Comparison of ENCODE assay signal across 9 cellular contexts in the genomic region with DNA sequence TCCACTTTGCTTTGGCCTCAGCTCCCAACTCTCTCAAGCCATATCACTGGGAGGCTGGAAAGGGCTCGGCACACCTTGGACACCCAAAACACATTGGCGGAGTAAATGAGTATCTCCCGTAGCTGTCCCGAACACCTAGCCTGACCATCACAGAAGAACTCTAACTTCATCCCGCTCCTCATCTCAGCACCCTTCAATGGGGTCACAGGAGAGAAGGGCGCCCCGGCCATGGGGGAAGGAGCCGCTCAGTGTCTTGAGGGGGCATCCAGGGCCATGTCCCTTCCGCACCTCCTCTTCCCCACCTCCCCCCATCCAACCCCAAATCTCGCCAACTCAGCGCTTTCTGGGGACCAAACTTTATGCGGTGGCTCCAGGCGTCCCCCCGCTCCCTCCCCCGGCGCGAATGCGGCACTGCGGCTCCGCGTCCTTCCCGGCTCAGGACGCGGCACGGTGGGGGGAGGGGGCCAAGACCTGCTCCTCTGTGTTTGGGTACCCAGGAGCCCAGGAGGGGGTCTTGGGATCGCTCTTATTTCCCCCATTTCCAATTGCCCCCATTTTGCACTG. TPM values are rescaled to one million over a fixed set of nuclear protein-coding genes. Genes with fewer than 3 reads are reported as not detected.
A peak's percentile ranks its signal among the peaks of the same experiment; 100 is the strongest.
DNase-seq lines count a peak whose midpoint lies in the region; ATAC-seq, FAIRE-seq and TF ChIP-seq lines count a peak whose summit lies in the region.
"Had no signal": no experiment of that assay in that cellular context is flagged by ENCODE, and none has a peak within 500 bp of the region (broad histone marks: within the 10 kb centered on the region; RNA-seq: fewer than 3 reads in every experiment).

No MANE protein-coding gene starts in this region.

- H3K27ac ChIP-seq in A549 (no peak overlapping the region), kidney (ENCODE audit: low read depth in 2 of 2, low read length in 2 of 2) (no peak overlapping the region)
- no peak overlapping the region for H3K27ac ChIP-seq in CD8-positive, alpha-beta T cell (ENCODE audit: low read depth, low read length)

- ATAC-seq in A549 (no peak), WTC11 (no peak), sciatic nerve (no peak)
- no peak for ATAC-seq in CD8-positive, alpha-beta T cell

- no peak for DNase-seq in A549 (ENCODE audit: low read depth in 1 of 2, low spot score in 1 of 2)
- no peak for DNase-seq in WTC11 (ENCODE audit: low spot score)
- DNase-seq in kidney, result no peak
- DNase-seq in CD8-positive, alpha-beta T cell, result no peak
- no peak for DNase-seq in kidney glomerular epithelial cell (lab: John Stamatoyannopoulos, UW)
- DNase-seq in glomerular visceral epithelial cell (ENCODE audit: extremely low spot score), result no peak
- no peak for DNase-seq in sciatic nerve (ENCODE audit: low spot score)

- peaks cover 31% of the 10 kb centered on the region for H3K27me3 ChIP-seq in CD8-positive, alpha-beta T cell (ENCODE audit: insufficient read depth, low read length)

- H3K9ac ChIP-seq in ES-I3 (ENCODE audit: low read depth, low read length) (peak overlapping the region; percentile 54; the same call in 1 of the 2 replicates), kidney (ENCODE audit: low read length in 2 of 2) (no peak overlapping the region)

- POLR2A ChIA-PET in A549 (lab: Yijun Ruan, JAX) (interaction anchor here (0.6 to 0.9 kb wide), 2 partner anchors 12 to 172 kb away, joined by 3 to 4 read pairs; no protein-coding TSS in a partner anchor), WTC11 (lab: Charles Lee) (interaction anchor here (0.6 to 1.5 kb wide), 6 partner anchors 8 to 91 kb away, joined by 3 to 21 read pairs (median 8); no protein-coding TSS in a partner anchor)
- POLR2A ChIA-PET in CD8-positive, alpha-beta T cell (lab: Charles Lee), result no interaction called here

- peak overlapping the region; percentile 84 for H3K4me3 Mint-ChIP-seq in WTC11
- no peak overlapping the region for H3K4me3 Mint-ChIP-seq in CD8-positive, alpha-beta T cell

- H3K9me3 ChIP-seq in A549 (no peaks in the 10 kb centered on the region), ES-I3 (ENCODE audit: control insufficient read depth, insufficient read depth, low read length) (no peaks in the 10 kb centered on the region), kidney (ENCODE audit: control insufficient read depth in 1 of 2, low read length in 2 of 2) (no peaks in the 10 kb centered on the region)
- no peaks in the 10 kb centered on the region for H3K9me3 ChIP-seq in CD8-positive, alpha-beta T cell (ENCODE audit: low read length)

- no peak overlapping the region for H3K27ac Mint-ChIP-seq in WTC11
- H3K27ac Mint-ChIP-seq in CD8-positive, alpha-beta T cell, result no peak overlapping the region
- H3K27ac Mint-ChIP-seq: immature natural killer cell had no signal

- CTCF ChIA-PET in A549 (lab: Yijun Ruan, JAX) (interaction anchor here (0.6 to 4.2 kb wide), 6 partner anchors 11 to 179 kb away, joined by 3 to 25 read pairs (median 3); no protein-coding TSS in a partner anchor), WTC11 (lab: Charles Lee) (interaction anchor here (0.7 to 2.5 kb wide), 15 partner anchors 10 to 402 kb away, joined by 3 to 32 read pairs (median 5); no protein-coding TSS in a partner anchor)
- CTCF ChIA-PET in CD8-positive, alpha-beta T cell (lab: Charles Lee), result no interaction called here

- FAIRE-seq in A549 (lab: Jason Lieb, UNC) (no peak), kidney (lab: Jason Lieb, UNC) (no peak)

- H3K36me3 Mint-ChIP-seq in WTC11, result peaks cover 8% of the 10 kb centered on the region
- no peaks in the 10 kb centered on the region for H3K36me3 Mint-ChIP-seq in CD8-positive, alpha-beta T cell

- 8% methylated on average over 20 of the region's 26 CpGs for WGBS in A549 (ENCODE audit: missing lambda C conversion rate)

- no peaks in the 10 kb centered on the region for H3K9me3 Mint-ChIP-seq in WTC11
- H3K9me3 Mint-ChIP-seq in CD8-positive, alpha-beta T cell, result peaks cover 7% of the 10 kb centered on the region

- peak overlapping the region; percentile 80 for H3K4me2 ChIP-seq in A549

- peak overlapping the region; percentile 14; the same call in 1 of the 3 replicates for H3K4me3 ChIP-seq in A549
- peak overlapping the region; percentile 51 to 71 for H3K4me3 ChIP-seq in kidney (ENCODE audit: low read length in 2 of 2)
- H3K4me3 ChIP-seq in CD8-positive, alpha-beta T cell (ENCODE audit: low read depth, low read length), result no peak overlapping the region

- peaks cover 27% of the 10 kb centered on the region for H3K4me1 ChIP-seq in A549
- H3K4me1 ChIP-seq in ES-I3 (ENCODE audit: insufficient read depth, low read length), result peaks cover 11% of the 10 kb centered on the region
- peaks cover 0 to 14% of the 10 kb centered on the region in 2 donors for H3K4me1 ChIP-seq in kidney (ENCODE audit: control insufficient read depth in 1 of 2, insufficient read depth in 1 of 2, low read depth in 1 of 2, low read length in 2 of 2)
- peaks cover 28% of the 10 kb centered on the region for H3K4me1 ChIP-seq in CD8-positive, alpha-beta T cell (ENCODE audit: insufficient read depth, low read length)

- TF ChIP-seq CTCF in A549 (IDR thresholded peaks at IDR 0.05) (no peak), WTC11 (IDR thresholded peaks at IDR 0.05) (no peak), kidney (IDR thresholded peaks at IDR 0.05; ENCODE audit: borderline replicate concordance, extremely low read depth, insufficient read depth) (no peak)
- no peak for TF ChIP-seq CTCF in CD8-positive, alpha-beta T cell (IDR thresholded peaks at IDR 0.05)

- peaks cover 33% of the 10 kb centered on the region for H3K27me3 Mint-ChIP-seq in WTC11 (ENCODE audit: low read depth)
- peaks cover 55% of the 10 kb centered on the region for H3K27me3 Mint-ChIP-seq in CD8-positive, alpha-beta T cell (ENCODE audit: low read depth)

- TF ChIP-seq EP300 in A549 (IDR thresholded peaks at IDR 0.05), result no peak

- peaks cover 42% of the 10 kb centered on the region for H3K4me1 Mint-ChIP-seq in WTC11
- H3K4me1 Mint-ChIP-seq in CD8-positive, alpha-beta T cell (ENCODE audit: low read depth), result peaks cover 34% of the 10 kb centered on the region

- TF ChIP-seq POLR2A in A549 (IDR thresholded peaks at IDR 0.05; ENCODE audit: low read length), result no peak

- intact Hi-C loops in kidney (cut with DNase I) (no loop called here), sciatic nerve (cut with DNase I) (no loop called here)
- intact Hi-C loops in CD8-positive, alpha-beta T cell (cut with DNase I, micrococcal nuclease), result no loop called here

- TF ChIP-seq RAD21 in A549 (conservative IDR thresholded peaks at IDR 0.05 in 1 of 2, IDR thresholded peaks at IDR 0.05 in 1 of 2), result no peak

- H3K36me3 ChIP-seq in ES-I3 (ENCODE audit: insufficient read depth, low read length), result no peaks in the 10 kb centered on the region
- H3K36me3 ChIP-seq in kidney (ENCODE audit: control insufficient read depth in 1 of 2, insufficient read depth in 2 of 2, low read length in 2 of 2), result no peaks in the 10 kb centered on the region
- H3K36me3 ChIP-seq in CD8-positive, alpha-beta T cell (ENCODE audit: insufficient read depth, low read length), result no peaks in the 10 kb centered on the region

TF ChIP-seq in A549, 52 proteins besides CTCF, POLR2A, EP300 and RAD21:
- TF ChIP-seq RNF2 (IDR thresholded peaks at IDR 0.05; ENCODE audit: borderline replicate concordance, low read depth) (no peak), MAFK (IDR thresholded peaks at IDR 0.05; ENCODE audit: partially characterized antibody) (peak; percentile 88)
TF ChIP-seq in A549: peak in this region for 1.

RNA-seq across cellular contexts. Expression of gene KCNC3, which starts 3.0 kb away (rescaled TPM):
- 0.17 and 0.32 TPM in 2 replicates for polyA plus RNA-seq in A549 (2011; rRNA removed)
- 0.30 and 0.41 TPM in 2 replicates for polyA plus RNA-seq in A549 (2012; cell fraction: cytosol; rRNA removed)
- polyA plus RNA-seq in A549 (2012; cell fraction: nucleus; rRNA removed), result 1.3 and 1.5 TPM in 2 replicates
- 1.0 to 1.7 TPM (median 1.4 TPM) in 3 replicates for polyA plus RNA-seq in A549 (2017; fragmentation: RNase III; extraction: RNeasy Plus Mini Kit Qiagen cat#74134 plus additional on column Dnase treatment)
- 0.54 and 0.83 TPM in 2 replicates for polyA minus RNA-seq in A549 (2011; rRNA and poly(A)+ RNA removed)
- total RNA-seq in WTC11 (2021), result 8.5 to 10.1 TPM (median 10.0 TPM) in 3 replicates
- total RNA-seq in kidney, result 31.0 TPM
- polyA plus RNA-seq in kidney (ENCODE audit: insufficient read depth, low read depth, low replicate concordance), result 9.1 TPM
- under 1 TPM; 0.08 to 0.39 TPM for total RNA-seq in CD8-positive, alpha-beta T cell
- total RNA-seq in sciatic nerve, result 2.7 TPM
- polyA plus RNA-seq: immature natural killer cell had no signal

RNA-seq across cellular contexts. Expression of gene NAPSA, which starts 39.3 kb away (rescaled TPM):
- polyA plus RNA-seq in A549 (2011; rRNA removed) (1.3 and 1.7 TPM in 2 replicates), A549 (2017; fragmentation: RNase III; extraction: RNeasy Plus Mini Kit Qiagen cat#74134 plus additional on column Dnase treatment) (1.5 to 2.0 TPM (median 1.7 TPM) in 3 replicates), kidney (ENCODE audit: insufficient read depth, low read depth, low replicate concordance) (268 TPM)
- polyA plus RNA-seq in A549 (2012; cell fraction: cytosol; rRNA removed), result 1.3 and 1.4 TPM in 2 replicates
- polyA plus RNA-seq in A549 (2012; cell fraction: nucleus; rRNA removed), result 5.7 and 7.2 TPM in 2 replicates
- 1.2 and 1.8 TPM in 2 replicates for polyA minus RNA-seq in A549 (2011; rRNA and poly(A)+ RNA removed)
- total RNA-seq in WTC11 (2021) (2.4 to 3.1 TPM (median 2.7 TPM) in 3 replicates), kidney (217 TPM), sciatic nerve (3.4 TPM)
- total RNA-seq in CD8-positive, alpha-beta T cell, result under 1 TPM in 1 of 2 experiments, not detected in 1; 1.00 TPM

RNA-seq across cellular contexts. Expression of gene NR1H2, which starts 50.1 kb away (rescaled TPM):
- 39.2 and 39.3 TPM in 2 replicates for polyA plus RNA-seq in A549 (2011; rRNA removed)
- polyA plus RNA-seq in A549 (2012; cell fraction: cytosol; rRNA removed), result 66.5 and 83.6 TPM in 2 replicates
- polyA plus RNA-seq in A549 (2012; cell fraction: nucleus; rRNA removed), result 131 and 169 TPM in 2 replicates
- 52.5 to 69.7 TPM (median 67.0 TPM) in 3 replicates for polyA plus RNA-seq in A549 (2017; fragmentation: RNase III; extraction: RNeasy Plus Mini Kit Qiagen cat#74134 plus additional on column Dnase treatment)
- polyA minus RNA-seq in A549 (2011; rRNA and poly(A)+ RNA removed), result 44.5 and 46.1 TPM in 2 replicates
- total RNA-seq in WTC11 (2021), result 40.5 to 45.8 TPM (median 41.0 TPM) in 3 replicates
- total RNA-seq in kidney, result 80.4 TPM
- polyA plus RNA-seq in kidney (ENCODE audit: insufficient read depth, low read depth, low replicate concordance), result 59.7 TPM
- 100 to 1,000 TPM; 320 to 327 TPM for total RNA-seq in CD8-positive, alpha-beta T cell
- total RNA-seq in sciatic nerve, result 73.7 TPM

RNA-seq across cellular contexts. Expression of gene POLD1, which starts 58.0 kb away (rescaled TPM):
- polyA plus RNA-seq in A549 (2011; rRNA removed) (24.2 and 26.1 TPM in 2 replicates), A549 (2017; fragmentation: RNase III; extraction: RNeasy Plus Mini Kit Qiagen cat#74134 plus additional on column Dnase treatment) (84.9 to 88.8 TPM (median 88.0 TPM) in 3 replicates), kidney (ENCODE audit: insufficient read depth, low read depth, low replicate concordance) (17.8 TPM)
- 133 and 174 TPM in 2 replicates for polyA plus RNA-seq in A549 (2012; cell fraction: cytosol; rRNA removed)
- 513 and 742 TPM in 2 replicates for polyA plus RNA-seq in A549 (2012; cell fraction: nucleus; rRNA removed)
- 32.4 and 73.2 TPM in 2 replicates for polyA minus RNA-seq in A549 (2011; rRNA and poly(A)+ RNA removed)
- total RNA-seq in WTC11 (2021) (163 to 179 TPM (median 178 TPM) in 3 replicates), kidney (22.1 TPM), sciatic nerve (21.3 TPM)
- total RNA-seq in CD8-positive, alpha-beta T cell, result 10 to 100 TPM; 19.4 to 21.8 TPM

Comparison
In these comparisons a context has a peak if more than half of its experiments do, and no peak if none do; other contexts are left out.
1. RNA of gene NAPSA, which starts 39.3 kb away (total RNA-seq): 217 TPM in kidney (single experiment); 3.4 TPM in sciatic nerve (single experiment), 2.4 to 3.1 TPM in WTC11 and 1.00 TPM in CD8-positive, alpha-beta T cell; every median in the first group is over 10 times any median in the second.